ENCODE assay signal across 8 cellular contexts in the genomic region with DNA sequence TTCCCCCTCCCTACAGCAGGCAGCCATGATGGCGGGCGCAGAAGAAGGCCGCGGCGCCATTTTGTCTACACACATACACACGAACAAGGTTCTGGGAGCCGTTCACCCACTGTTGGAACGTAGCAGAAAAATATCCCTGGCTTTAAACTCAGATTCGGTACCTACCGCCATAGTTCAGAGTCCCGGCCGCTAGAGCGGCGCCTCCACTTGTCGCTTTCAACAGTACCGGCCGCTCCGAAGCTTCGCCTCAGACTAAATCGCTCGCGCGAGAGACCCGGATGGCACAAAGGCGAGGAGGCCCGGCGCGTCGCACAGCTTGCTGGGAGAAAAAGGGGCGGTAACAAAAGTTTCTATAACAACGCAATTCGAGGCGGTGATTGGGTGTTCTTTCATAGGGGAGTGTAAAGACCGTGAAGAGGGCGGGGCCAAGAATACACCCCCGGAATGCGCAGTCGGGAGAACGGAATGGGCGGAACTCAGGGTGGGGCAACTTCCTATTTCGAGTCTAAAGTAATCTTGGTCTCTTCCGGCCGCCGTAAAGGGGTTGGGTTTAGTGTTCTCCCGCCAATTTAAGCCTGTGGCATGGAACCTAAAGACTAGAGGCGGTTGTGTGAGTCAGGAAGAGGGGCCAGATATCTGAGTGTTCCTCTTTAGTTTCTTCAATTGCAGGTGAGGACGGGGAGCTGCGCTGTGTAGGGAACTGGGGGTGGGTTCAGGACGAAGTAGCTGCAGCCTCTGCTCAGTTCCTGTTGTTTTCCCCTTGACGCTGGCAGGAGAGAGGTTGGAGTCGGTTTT. TPM values are rescaled to one million over a fixed set of nuclear protein-coding genes. Genes with fewer than 3 reads are reported as not detected.
DNase-seq lines count a peak whose midpoint lies in the region; ATAC-seq and TF ChIP-seq lines count a peak whose summit lies in the region.

A gene with protein sequence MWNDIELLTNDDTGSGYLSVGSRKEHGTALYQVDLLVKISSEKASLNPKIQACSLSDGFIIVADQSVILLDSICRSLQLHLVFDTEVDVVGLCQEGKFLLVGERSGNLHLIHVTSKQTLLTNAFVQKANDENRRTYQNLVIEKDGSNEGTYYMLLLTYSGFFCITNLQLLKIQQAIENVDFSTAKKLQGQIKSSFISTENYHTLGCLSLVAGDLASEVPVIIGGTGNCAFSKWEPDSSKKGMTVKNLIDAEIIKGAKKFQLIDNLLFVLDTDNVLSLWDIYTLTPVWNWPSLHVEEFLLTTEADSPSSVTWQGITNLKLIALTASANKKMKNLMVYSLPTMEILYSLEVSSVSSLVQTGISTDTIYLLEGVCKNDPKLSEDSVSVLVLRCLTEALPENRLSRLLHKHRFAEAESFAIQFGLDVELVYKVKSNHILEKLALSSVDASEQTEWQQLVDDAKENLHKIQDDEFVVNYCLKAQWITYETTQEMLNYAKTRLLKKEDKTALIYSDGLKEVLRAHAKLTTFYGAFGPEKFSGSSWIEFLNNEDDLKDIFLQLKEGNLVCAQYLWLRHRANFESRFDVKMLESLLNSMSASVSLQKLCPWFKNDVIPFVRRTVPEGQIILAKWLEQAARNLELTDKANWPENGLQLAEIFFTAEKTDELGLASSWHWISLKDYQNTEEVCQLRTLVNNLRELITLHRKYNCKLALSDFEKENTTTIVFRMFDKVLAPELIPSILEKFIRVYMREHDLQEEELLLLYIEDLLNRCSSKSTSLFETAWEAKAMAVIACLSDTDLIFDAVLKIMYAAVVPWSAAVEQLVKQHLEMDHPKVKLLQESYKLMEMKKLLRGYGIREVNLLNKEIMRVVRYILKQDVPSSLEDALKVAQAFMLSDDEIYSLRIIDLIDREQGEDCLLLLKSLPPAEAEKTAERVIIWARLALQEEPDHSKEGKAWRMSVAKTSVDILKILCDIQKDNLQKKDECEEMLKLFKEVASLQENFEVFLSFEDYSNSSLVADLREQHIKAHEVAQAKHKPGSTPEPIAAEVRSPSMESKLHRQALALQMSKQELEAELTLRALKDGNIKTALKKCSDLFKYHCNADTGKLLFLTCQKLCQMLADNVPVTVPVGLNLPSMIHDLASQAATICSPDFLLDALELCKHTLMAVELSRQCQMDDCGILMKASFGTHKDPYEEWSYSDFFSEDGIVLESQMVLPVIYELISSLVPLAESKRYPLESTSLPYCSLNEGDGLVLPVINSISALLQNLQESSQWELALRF (N-terminal part only) (plus strand): TSS at position 567 of the 795 bp plus-strand sequence. CDS start 2,815 bp downstream, outside the sequence.
A gene with protein sequence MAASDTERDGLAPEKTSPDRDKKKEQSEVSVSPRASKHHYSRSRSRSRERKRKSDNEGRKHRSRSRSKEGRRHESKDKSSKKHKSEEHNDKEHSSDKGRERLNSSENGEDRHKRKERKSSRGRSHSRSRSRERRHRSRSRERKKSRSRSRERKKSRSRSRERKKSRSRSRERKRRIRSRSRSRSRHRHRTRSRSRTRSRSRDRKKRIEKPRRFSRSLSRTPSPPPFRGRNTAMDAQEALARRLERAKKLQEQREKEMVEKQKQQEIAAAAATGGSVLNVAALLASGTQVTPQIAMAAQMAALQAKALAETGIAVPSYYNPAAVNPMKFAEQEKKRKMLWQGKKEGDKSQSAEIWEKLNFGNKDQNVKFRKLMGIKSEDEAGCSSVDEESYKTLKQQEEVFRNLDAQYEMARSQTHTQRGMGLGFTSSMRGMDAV (minus strand): TSS at position 254 of the 795 bp plus-strand sequence. CDS start 83 bp downstream, at position 171.

- H3K27me3 ChIP-seq in heart right ventricle (no peaks in the 10 kb centered on the region), upper lobe of left lung (no peaks in the 10 kb centered on the region)

- peak; percentile 93 to 99 (median 96) for TF ChIP-seq POLR2A in upper lobe of left lung (IDR thresholded peaks at IDR 0.05)

- H3K36me3 ChIP-seq in heart right ventricle, result peaks cover 0 to 49% (median 2%) of the 10 kb centered on the region in 9 donors
- peaks cover under 1 to 15% (median 3%) of the 10 kb centered on the region in 4 donors for H3K36me3 ChIP-seq in upper lobe of left lung

- H3K36me3 Mint-ChIP-seq in T-cell, result peaks cover 23% of the 10 kb centered on the region

- ATAC-seq in HG02852 (IDR thresholded peaks at IDR 0.05; ENCODE audit: unreplicated experiment) (peak; percentile 93), T-cell (replicated peaks in 1 of 4) (peak; percentile 90 to 96 (median 92)), heart right ventricle (peak; percentile 97 to 99 (median 98)), upper lobe of left lung (ENCODE audit: low FRiP score in 2 of 2) (peak; percentile 98 to 100)

- TF ChIP-seq EP300 in upper lobe of left lung (IDR thresholded peaks at IDR 0.05), result peak in 1 of 4 donors; percentile 72

- TF ChIP-seq CTCF in GM13976 (IDR thresholded peaks at IDR 0.05; ENCODE audit: borderline replicate concordance, control extremely low read depth, extremely low read depth, insufficient read depth, missing control alignments) (no peak), heart right ventricle (IDR thresholded peaks at IDR 0.05) (peak in 1 of 9 donors; percentile 6), upper lobe of left lung (IDR thresholded peaks at IDR 0.05) (no peak)

- intact Hi-C loops in heart right ventricle (cut with DNase I), result loop anchor here in 5 of 10 donors (2.0 to 10.0 kb wide), 2 partner anchors 226 to 228 kb away; a partner anchor contains a TSS
- intact Hi-C loops in posterior cingulate gyrus (cut with DNase I), result loop anchor here (1.0 kb wide), 2 partner anchors 26 to 225 kb away; a partner anchor contains a TSS

- DNase-seq in GM13976 (ENCODE audit: low spot score) (peak; percentile 95), NCI-H146 (lab: John Stamatoyannopoulos, UW) (peak; percentile 100), T-cell (peak; percentile 92 to 100 (median 98)), amniotic epithelial cell (ENCODE audit: low read depth) (peak; percentile 99), heart right ventricle (peak; percentile 93 to 100), posterior cingulate gyrus (peak; percentile 95 to 100 (median 98)), upper lobe of left lung (peak; percentile 94 to 99)

- no peak within 1 kb of the TSS for H3K4me3 Mint-ChIP-seq in T-cell

- no peaks in the 10 kb centered on the region for H3K27me3 Mint-ChIP-seq in T-cell

- in situ Hi-C loops in GM13976 (cut with MboI; ENCODE audit: low sequenced_read_pairs, unreplicated experiment), result no loop called here

- POLR2A ChIA-PET in T-cell (lab: Charles Lee), result interaction anchor here (0.5 to 3.0 kb wide), 15 partner anchors 10 to 1955 kb away, joined by 3 to 34 read pairs (median 5); a partner anchor contains a TSS

- H3K4me1 Mint-ChIP-seq in T-cell, result peaks cover 32 to 33% (median 33%) of the 10 kb centered on the region in 3 donors

- CTCF ChIA-PET in T-cell (lab: Charles Lee), result interaction anchor here in 1 of 2 donors (0.6 to 2.8 kb wide), 2 partner anchors 26 to 857 kb away, joined by 3 to 12 read pairs; a partner anchor contains a TSS

- WGBS in heart right ventricle, 2 donors, result 0% methylated on average over 51 of the region's 51 CpGs
- WGBS in upper lobe of left lung, 2 donors, result 0% methylated on average over 43 to 51 of the region's 51 CpGs

- H3K27ac ChIP-seq in heart right ventricle (peak within 1 kb of the TSS; percentile 92 to 100 (median 98)), upper lobe of left lung (peak within 1 kb of the TSS; percentile 98 to 100 (median 99))

- peak within 1 kb of the TSS; percentile 57 to 91 (median 76) for H3K4me3 ChIP-seq in heart right ventricle
- peak within 1 kb of the TSS; percentile 58 to 79 (median 64) for H3K4me3 ChIP-seq in upper lobe of left lung

- no peaks in the 10 kb centered on the region for H3K9me3 Mint-ChIP-seq in T-cell

- H3K27ac Mint-ChIP-seq in T-cell, result no peak within 1 kb of the TSS

- H3K4me1 ChIP-seq in heart right ventricle (peaks cover 6 to 48% (median 46%) of the 10 kb centered on the region in 9 donors), upper lobe of left lung (peaks cover 35 to 46% (median 41%) of the 10 kb centered on the region in 4 donors)

- H3K9me3 ChIP-seq in heart right ventricle (no peaks in the 10 kb centered on the region), upper lobe of left lung (no peaks in the 10 kb centered on the region)

RNA-seq across cellular contexts. Expression of the first gene that starts in this region (rescaled TPM):
- 10 to 100 TPM; 26.2 to 35.7 (median 29.2) TPM for total RNA-seq in T-cell
- total RNA-seq in heart right ventricle, result 1 to 10 TPM; 2.0 to 7.0 (median 3.0) TPM
- 1 to 10 TPM; 2.1 to 8.1 TPM for polyA plus RNA-seq in heart right ventricle
- total RNA-seq in upper lobe of left lung, result 10 to 100 TPM in 4 of 6 donors, 1 to 10 TPM in 2; 6.7 to 34.6 (median 17.6) TPM

RNA-seq across cellular contexts. Expression of the second gene that starts in this region (rescaled TPM):
- 100 to 1,000 TPM in 3 of 5 donors, 10 to 100 TPM in 2; 92.8 to 237 (median 108) TPM for total RNA-seq in T-cell
- total RNA-seq in heart right ventricle, result 10 to 100 TPM; 36.1 to 44.3 (median 40.6) TPM
- polyA plus RNA-seq in heart right ventricle, result 10 to 100 TPM; 31.3 to 48.9 TPM
- total RNA-seq in upper lobe of left lung, result 100 to 1,000 TPM in 3 of 6 donors, 10 to 100 TPM in 3; 52.8 to 241 (median 88.3) TPM

Comparison
In these comparisons a context has a peak if more than half of its experiments do, and no peak if none do; other contexts are left out.
1. Peak in every context shown above with its lines: DNase-seq, ATAC-seq, H3K4me3 ChIP-seq and H3K27ac ChIP-seq.